ENCODE assay signal across 21 cellular contexts in genomic region chr1:208924011-208924410, GRCh38.
DNase-seq lines count a peak whose midpoint lies in the region; TF ChIP-seq lines count a peak whose summit lies in the region.
"Had no signal": no experiment of that assay in that cellular context is flagged by ENCODE, and none has a peak within 500 bp of the region (broad histone marks: within the 10 kb centered on the region; RNA-seq: fewer than 3 reads in every experiment).

No MANE protein-coding gene starts in this region.

- no peaks in the 10 kb centered on the region for H3K9me3 ChIP-seq in tibial nerve
- H3K9me3 ChIP-seq: BE2C, HAP-1, MG63, Peyer's patch, SJSA1 had no signal

- H3K4me3 ChIP-seq in Jurkat, Clone E6-1 (ENCODE audit: low read length) = no peak overlapping the region
- H3K4me3 ChIP-seq in astrocyte of the spinal cord (ENCODE audit: low read depth, low read length) = no peak overlapping the region
- H3K4me3 ChIP-seq in tibial nerve = no peak overlapping the region
- H3K4me3 ChIP-seq: HAP-1, MG63, Peyer's patch, SJSA1 had no signal

- in situ Hi-C loops in astrocyte of the spinal cord (cut with HindIII; ENCODE audit: low sequenced_read_pairs) = no loop called here

- TF ChIP-seq CTCF in astrocyte of the spinal cord (IDR thresholded peaks at IDR 0.05; ENCODE audit: low read depth, low read length) = no peak
- TF ChIP-seq CTCF in tibial nerve (IDR thresholded peaks at IDR 0.05) = no peak

- H3K27me3 ChIP-seq in tibial nerve = no peaks in the 10 kb centered on the region
- H3K27me3 ChIP-seq: BE2C, MG63, Peyer's patch, SJSA1 had no signal

- no peak overlapping the region for H3K27ac ChIP-seq in tibial nerve
- H3K27ac ChIP-seq: 22Rv1, Peyer's patch, SJSA1 had no signal

- no peak for TF ChIP-seq EP300 in tibial nerve (IDR thresholded peaks at IDR 0.05)

- TF ChIP-seq POLR2A in tibial nerve (IDR thresholded peaks at IDR 0.05) = no peak

- WGBS in tibial nerve, 2 donors = 52 to 61% methylated on average over 3 of the region's 3 CpGs

- no peaks in the 10 kb centered on the region for H3K4me1 ChIP-seq in tibial nerve
- H3K4me1 ChIP-seq: BE2C, HAP-1, Peyer's patch had no signal

- DNase-seq in DMS79 treated with DMSO at 0.1 percent for 48 hours (lab: John Stamatoyannopoulos, UW) (peak; percentile 82), DMS79 (lab: John Stamatoyannopoulos, UW) (no peak), astrocyte of the spinal cord (ENCODE audit: low read depth, low spot score) (peak; percentile 57), renal cortical epithelial cell (ENCODE audit: low read depth) (peak; percentile 39), tibial nerve (ENCODE audit: low spot score in 2 of 2) (no peak), NCI-H82 (lab: John Stamatoyannopoulos, UW) (no peak)
- DNase-seq in Jurkat, Clone E6-1 (ENCODE audit: low read depth, low spot score) = peak; percentile 56
- DNase-seq in effector CD8-positive, alpha-beta T cell (lab: John Stamatoyannopoulos, UW) = no peak
- DNase-seq: BE2C; CD4-positive, alpha-beta memory T cell; DMS153; IMR-90; Karpas-422; MG63; NCI-H1092; NCI-H146; NCI-H526 treated with DMSO at 0.1 percent for 48 hours; Peyer's patch had no signal

- no peaks in the 10 kb centered on the region for H3K36me3 ChIP-seq in tibial nerve
- H3K36me3 ChIP-seq: BE2C, HAP-1, MG63, Peyer's patch, SJSA1 had no signal

Comparison
In these comparisons a context has a peak if more than half of its experiments do, and no peak if none do; other contexts are left out.
1. DNase-seq: peak in DMS79 treated with DMSO at 0.1 percent for 48 hours (single experiment), Jurkat, Clone E6-1 (single experiment), astrocyte of the spinal cord (single experiment) and renal cortical epithelial cell (single experiment); none in DMS79 (single experiment), tibial nerve (0 of 2), effector CD8-positive, alpha-beta T cell (single experiment) and NCI-H82 (single experiment).